Comparison of ENCODE assay signal across 29 cellular contexts in genomic region chr12:107477018-107477417, GRCh38.
"Had no signal": no experiment of that assay in that cellular context is flagged by ENCODE, and none has a peak within 500 bp of the region (broad histone marks: within the 10 kb centered on the region; RNA-seq: fewer than 3 reads in every experiment).

No MANE protein-coding gene starts in this region.

- H3K4me1 ChIP-seq: colonic mucosa, esophagus muscularis mucosa, gastrocnemius medialis, gastroesophageal sphincter, heart left ventricle, heart right ventricle had no signal

- H3K36me3 ChIP-seq: colonic mucosa, esophagus muscularis mucosa, esophagus squamous epithelium, gastrocnemius medialis, gastroesophageal sphincter, heart left ventricle, heart right ventricle had no signal

- H3K4me1 Mint-ChIP-seq: endodermal cell had no signal

- H3K27me3 Mint-ChIP-seq: dendritic cell treated with granulocyte-macrophage colony-stimulating factor and Interleukin-4, amounts not matched to agents 40 ng/mL and 50 ng/mL, for 4 days; effector memory CD8-positive, alpha-beta T cell had no signal

- H3K27me3 ChIP-seq: colonic mucosa, esophagus squamous epithelium, foreskin keratinocyte, gastrocnemius medialis had no signal

- ATAC-seq: effector memory CD8-positive, alpha-beta T cell; esophagus mucosa; foreskin keratinocyte; gastrocnemius medialis; gastroesophageal sphincter; heart left ventricle; heart right ventricle had no signal

- H3K4me3 ChIP-seq: colonic mucosa, coronary artery, dorsolateral prefrontal cortex, esophagus muscularis mucosa, esophagus squamous epithelium, gastrocnemius medialis, gastroesophageal sphincter, heart left ventricle, heart right ventricle had no signal

- H3K9me3 Mint-ChIP-seq: dendritic cell treated with granulocyte-macrophage colony-stimulating factor and Interleukin-4, amounts not matched to agents 40 ng/mL and 50 ng/mL, for 4 days; effector memory CD8-positive, alpha-beta T cell; endodermal cell had no signal

- H3K9me3 ChIP-seq: colonic mucosa, esophagus muscularis mucosa, esophagus squamous epithelium, gastrocnemius medialis, gastroesophageal sphincter, heart left ventricle, heart right ventricle had no signal

- DNase-seq: colonic mucosa; cortex of kidney; dermis blood vessel endothelial cell; dorsolateral prefrontal cortex; effector CD4-positive, alpha-beta T cell; effector CD8-positive, alpha-beta T cell; effector memory CD4-positive, alpha-beta T cell; effector memory CD8-positive, alpha-beta T cell; endodermal cell; erythroblast; esophagus squamous epithelium; foreskin fibroblast; foreskin keratinocyte; foreskin melanocyte; gastrocnemius medialis; glutamatergic neuron; head of caudate nucleus; heart left ventricle; heart right ventricle had no signal

- FAIRE-seq: colon, endometrium, endothelial cell of umbilical vein, frontal cortex had no signal

- H3K27ac Mint-ChIP-seq: dendritic cell treated with granulocyte-macrophage colony-stimulating factor and Interleukin-4, amounts not matched to agents 40 ng/mL and 50 ng/mL, for 4 days; effector memory CD8-positive, alpha-beta T cell; endodermal cell had no signal

- H3K4me3 Mint-ChIP-seq: dendritic cell treated with granulocyte-macrophage colony-stimulating factor and Interleukin-4, amounts not matched to agents 40 ng/mL and 50 ng/mL, for 4 days; effector memory CD8-positive, alpha-beta T cell; endodermal cell had no signal

- H3K27ac ChIP-seq: colonic mucosa, coronary artery, dorsolateral prefrontal cortex, epithelial cell of prostate, esophagus muscularis mucosa, esophagus squamous epithelium, foreskin keratinocyte, gastrocnemius medialis, gastroesophageal sphincter, heart left ventricle, heart right ventricle had no signal
